9 cellular contexts compared by ENCODE assay signal in genomic region chr20:25984933-25985332, GRCh38.
DNase-seq lines count a peak whose midpoint lies in the region; ATAC-seq, FAIRE-seq and TF ChIP-seq lines count a peak whose summit lies in the region.
"Had no signal": no experiment of that assay in that cellular context is flagged by ENCODE, and none has a peak within 500 bp of the region (broad histone marks: within the 10 kb centered on the region; RNA-seq: fewer than 3 reads in every experiment).

No MANE protein-coding gene starts in this region.

- POLR2A ChIA-PET in RWPE1 (lab: Yijun Ruan, JAX; ENCODE audit: low non-redundant PET) = no interaction called here
- POLR2A ChIA-PET in K562 (lab: Yijun Ruan, JAX) = no interaction called here

- ATAC-seq in K562 (peak; percentile 54; the same call in 1 of the 3 replicates), pancreas (peak in 3 of 4 donors; percentile 62 to 66 (median 63)), aorta (ENCODE audit: low FRiP score) (peak; percentile 88), GM21529 (IDR thresholded peaks at IDR 0.05; ENCODE audit: unreplicated experiment) (no peak), esophagus mucosa (no peak), GM18511 (IDR thresholded peaks at IDR 0.05; ENCODE audit: unreplicated experiment) (no peak)
- ATAC-seq: Panc1 had no signal

- H3K4me3 ChIP-seq in AG09309 (ENCODE audit: control insufficient read depth, low read depth, low read length) (peak overlapping the region; percentile 41), K562 (no peak overlapping the region), pancreas (peak overlapping the region in 1 of 4 donors; percentile 14), aorta (ENCODE audit: low read length in 2 of 2) (no peak overlapping the region)

- H3K27ac ChIP-seq in RWPE1 (no peak overlapping the region), K562 (ENCODE audit: extremely low read depth, low read depth, low read length) (no peak overlapping the region), pancreas (no peak overlapping the region), aorta (ENCODE audit: low read depth in 1 of 2, low read length in 2 of 2) (no peak overlapping the region)

- H3K27me3 ChIP-seq in K562 (ENCODE audit: control insufficient read depth in 2 of 2, insufficient read depth in 2 of 2, low read length in 2 of 2) (peaks cover 0 to 9% of the 10 kb centered on the region in 2 experiments; a peak in 3 of 5 replicates), pancreas (no peaks in the 10 kb centered on the region), aorta (ENCODE audit: control insufficient read depth in 1 of 2, insufficient read depth in 2 of 2, low read length in 1 of 2) (no peaks in the 10 kb centered on the region)

- H3K4me2 ChIP-seq in K562 (ENCODE audit: insufficient read depth, low read length) = no peak overlapping the region

- no peak overlapping the region; a peak in 1 of 4 replicates for H3K9ac ChIP-seq in K562 (ENCODE audit: insufficient read depth in 1 of 2, low read depth in 2 of 2, low read length in 2 of 2)

- FAIRE-seq in K562 (lab: Jason Lieb, UNC) (no peak), pancreas (lab: Jason Lieb, UNC) (no peak)

- H3K4me1 ChIP-seq in K562 (replicated peaks in 1 of 2; ENCODE audit: control insufficient read depth in 2 of 2, insufficient read depth in 2 of 2, low read length in 2 of 2) (peaks cover 0 to 13% of the 10 kb centered on the region in 2 experiments; a peak in 2 of 5 replicates), pancreas (no peaks in the 10 kb centered on the region), aorta (ENCODE audit: control insufficient read depth in 1 of 2, insufficient read depth in 2 of 2, low read length in 2 of 2) (no peaks in the 10 kb centered on the region)

- no peaks in the 10 kb centered on the region for H3K9me1 ChIP-seq in K562 (ENCODE audit: control insufficient read depth, insufficient read depth, low read length)

- in situ Hi-C loops in K562 (cut with MboI) = no loop called here

- H3K36me3 ChIP-seq in K562 (ENCODE audit: control insufficient read depth, insufficient read depth, low read length) (no peaks in the 10 kb centered on the region), pancreas (no peaks in the 10 kb centered on the region), aorta (ENCODE audit: control insufficient read depth in 1 of 2, insufficient read depth in 2 of 2, low read length in 1 of 2) (no peaks in the 10 kb centered on the region)

- CTCF ChIA-PET in RWPE1 (lab: Yijun Ruan, JAX) = interaction anchor here (0.6 kb wide), 1 partner anchor 1138 kb away, joined by 3 read pairs; no protein-coding TSS in a partner anchor
- CTCF ChIA-PET in K562 (lab: Yijun Ruan, JAX; ENCODE audit: low intra/inter-chr PET ratio) = interaction anchor here (0.6 kb wide), 1 partner anchor 132 kb away, joined by 3 read pairs; no protein-coding TSS in a partner anchor

- H2AFZ ChIP-seq in K562 (ENCODE audit: low read depth, low read length) = peak overlapping the region; percentile 40; the same call in 1 of the 2 replicates

- TF ChIP-seq EP300 in K562 (IDR thresholded peaks at IDR 0.05; ENCODE audit: low read length) = no peak

- BruUV-seq in K562 (replicated peaks; lab: Mats Ljungman, UMichigan) = no TSS peak

- H3K9me3 ChIP-seq in K562 (replicated peaks; ENCODE audit: control insufficient read depth, insufficient read depth, low read depth, low read length) = no peaks in the 10 kb centered on the region
- no peaks in the 10 kb centered on the region for H3K9me3 ChIP-seq in pancreas
- no peaks in the 10 kb centered on the region for H3K9me3 ChIP-seq in aorta (ENCODE audit: control insufficient read depth, low read length)

- no peaks in the 10 kb centered on the region for H3K79me2 ChIP-seq in K562 (ENCODE audit: control insufficient read depth, insufficient read depth, low read length)

- no peak for TF ChIP-seq POLR2A in K562 (conservative IDR thresholded peaks at IDR 0.05)

- 8% methylated on average over 19 of the region's 27 CpGs for WGBS in K562 (ENCODE audit: insufficient coverage, low coverage, missing lambda C conversion rate)
- WGBS in pancreas, 2 donors = 42 to 65% methylated on average over 27 of the region's 27 CpGs
- WGBS in aorta, 2 donors = 48 to 64% methylated on average over 26 to 27 of the region's 27 CpGs

- intact Hi-C loops in K562 (cut with micrococcal nuclease) = no loop called here
- intact Hi-C loops in pancreas (cut with DNase I) = no loop called here
- intact Hi-C loops in aorta (cut with DNase I) = no loop called here

- no peak for DNase-seq in AG09309 (ENCODE audit: low read depth)
- DNase-seq in RWPE1 (ENCODE audit: low spot score) = peak; percentile 1
- DNase-seq in K562 (ENCODE audit: extremely low read depth in 1 of 4, low spot score in 3 of 4) = peak; percentile 10 to 25 (median 20)
- DNase-seq in pancreas = peak in 5 of 6 donors; percentile 29 to 72 (median 45)
- peak; percentile 80 to 92 for DNase-seq in aorta

- no peak for TF ChIP-seq RAD21 in K562 (CRISPR knock-in tag; conservative IDR thresholded peaks at IDR 0.05 in 1 of 2, IDR thresholded peaks at IDR 0.05 in 1 of 2)

- TF ChIP-seq CTCF in AG09309 (IDR thresholded peaks at IDR 0.05; ENCODE audit: control insufficient read depth, insufficient read depth, low read depth, low read length, missing control alignments) = no peak
- no peak for TF ChIP-seq CTCF in RWPE1 (conservative IDR thresholded peaks at IDR 0.05; ENCODE audit: low read depth)
- no peak for TF ChIP-seq CTCF in K562 (IDR thresholded peaks at IDR 0.05 in 2 of 3, conservative IDR thresholded peaks at IDR 0.05 in 1 of 3; ENCODE audit: insufficient read depth in 2 of 3, low read depth in 1 of 3, low read length in 3 of 3)
- no peak for TF ChIP-seq CTCF in pancreas (IDR thresholded peaks at IDR 0.05)

- H4K20me1 ChIP-seq in K562 (replicated peaks; ENCODE audit: control insufficient read depth, insufficient read depth, low read length) = no peaks in the 10 kb centered on the region

TF ChIP-seq in K562, 482 proteins besides CTCF, POLR2A, EP300 and RAD21:
- TF ChIP-seq PML (IDR thresholded peaks at IDR 0.05; ENCODE audit: low read length) = no peak
- TF ChIP-seq MEIS2 (IDR thresholded peaks at IDR 0.05; ENCODE audit: partially characterized antibody) = peak; percentile 19
- peak; percentile 16 for TF ChIP-seq RFX1 (IDR thresholded peaks at IDR 0.05)
- TF ChIP-seq NRF1 (conservative IDR thresholded peaks at IDR 0.05 in 1 of 2, IDR thresholded peaks at IDR 0.05 in 1 of 2) = peak; percentile 90 to 91

Comparison
In these comparisons a context has a peak if more than half of its experiments do, and no peak if none do; other contexts are left out.
1. ATAC-seq: peak in K562 (single experiment), pancreas (3 of 4) and aorta (single experiment); none in GM21529 (single experiment), esophagus mucosa (single experiment) and GM18511 (single experiment).